11 cellular contexts compared by ENCODE assay signal in the genomic region with DNA sequence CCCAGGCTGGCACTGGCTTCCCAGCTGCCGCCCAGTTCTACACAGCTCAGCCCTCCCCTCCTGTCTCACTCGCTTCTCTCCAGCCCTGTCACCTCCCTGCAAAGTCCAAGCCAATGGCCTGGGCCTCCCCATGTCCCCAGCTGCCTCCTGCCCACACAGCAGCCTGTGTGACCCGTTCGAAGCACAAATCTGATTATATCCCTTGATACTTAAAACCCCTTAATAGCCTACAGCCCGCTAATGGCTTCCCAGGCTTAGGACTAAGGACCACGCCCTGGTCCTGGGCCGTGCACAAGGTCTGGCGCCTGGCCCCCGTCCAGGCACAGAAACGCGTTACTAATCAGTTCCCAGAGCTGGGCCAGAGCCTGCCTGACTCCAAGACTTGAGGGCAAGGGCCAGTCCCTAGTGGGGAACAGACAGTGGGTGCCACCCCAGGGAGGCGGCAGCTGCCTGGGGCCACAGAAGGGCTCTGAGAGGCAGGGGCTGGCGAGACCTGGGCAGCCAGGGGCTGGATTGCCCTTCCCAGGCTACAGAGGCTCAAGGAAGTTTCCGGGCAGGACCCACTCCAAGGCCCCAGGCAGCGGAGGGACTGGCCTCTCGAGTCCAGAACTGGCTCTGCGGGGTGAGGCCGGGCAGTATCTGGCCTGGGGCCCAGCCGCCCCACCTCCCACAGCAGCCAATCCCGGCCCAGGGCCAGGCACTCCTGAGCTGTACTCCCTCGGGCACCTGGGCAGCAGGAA. TPM values are rescaled to one million over a fixed set of nuclear protein-coding genes. Genes with fewer than 3 reads are reported as not detected.
DNase-seq lines count a peak whose midpoint lies in the region; ATAC-seq, FAIRE-seq and TF ChIP-seq lines count a peak whose summit lies in the region.
"Had no signal": no experiment of that assay in that cellular context is flagged by ENCODE, and none has a peak within 500 bp of the region (broad histone marks: within the 10 kb centered on the region; RNA-seq: fewer than 3 reads in every experiment).

No MANE protein-coding gene starts in this region.

- H3K4me1 ChIP-seq in right atrium auricular region (no peaks in the 10 kb centered on the region), H1 (replicated peaks in 1 of 4; ENCODE audit: control insufficient read depth in 3 of 4, insufficient read depth in 4 of 4, low read length in 3 of 4) (no peaks in the 10 kb centered on the region), mucosa of descending colon (ENCODE audit: low read depth) (peaks cover 26% of the 10 kb centered on the region), urinary bladder (ENCODE audit: insufficient read depth) (no peaks in the 10 kb centered on the region)
- no peaks in the 10 kb centered on the region for H3K4me1 ChIP-seq in effector memory CD4-positive, alpha-beta T cell (ENCODE audit: control insufficient read depth, insufficient read depth, low read length, poor library complexity, severe bottlenecking)

- no peak overlapping the region for H2BK12ac ChIP-seq in H1 (ENCODE audit: low read depth, low read length)

- H2BK20ac ChIP-seq in H1 (ENCODE audit: low read length): no peak overlapping the region

- H3K4ac ChIP-seq in H1 (replicated peaks; ENCODE audit: insufficient read length, low read depth, low read length): no peak overlapping the region

- H3K36me3 ChIP-seq in right atrium auricular region (peaks cover 50% of the 10 kb centered on the region), H1 (ENCODE audit: control insufficient read depth in 2 of 4, insufficient read depth in 4 of 4, low read length in 3 of 4) (peaks cover 8 to 54% (median 25%) of the 10 kb centered on the region in 4 experiments; a peak in 6 of 8 replicates), mucosa of descending colon (ENCODE audit: low read depth) (peaks cover 4% of the 10 kb centered on the region), urinary bladder (ENCODE audit: insufficient read depth) (peaks cover 4% of the 10 kb centered on the region)
- peaks cover 50% of the 10 kb centered on the region for H3K36me3 ChIP-seq in effector memory CD4-positive, alpha-beta T cell (ENCODE audit: control insufficient read depth, insufficient read depth, low read length)

- no peak overlapping the region for H2BK120ac ChIP-seq in H1 (replicated peaks; ENCODE audit: low read depth, low read length)

- H2AK5ac ChIP-seq in H1 (ENCODE audit: low read depth, low read length): no peak overlapping the region

- no peak overlapping the region for H3K4me2 ChIP-seq in H1 (ENCODE audit: insufficient read depth in 1 of 2, low read depth in 2 of 2, low read length in 2 of 2)

- peak; percentile 38 for ATAC-seq in Right ventricle myocardium superior (ENCODE audit: poor library complexity)
- peak; percentile 89 for ATAC-seq in mucosa of descending colon

- H4K8ac ChIP-seq in H1 (ENCODE audit: extremely low read depth, insufficient read depth, low read length): peak overlapping the region; percentile 68; the same call in 1 of the 2 replicates

- H3K9me3 ChIP-seq in right atrium auricular region: no peaks in the 10 kb centered on the region
- H3K9me3 ChIP-seq in H1 (ENCODE audit: insufficient read depth in 2 of 2, low read depth in 1 of 2, low read length in 1 of 2): no peaks in the 10 kb centered on the region
- no peaks in the 10 kb centered on the region for H3K9me3 ChIP-seq in mucosa of descending colon
- no peaks in the 10 kb centered on the region for H3K9me3 ChIP-seq in effector memory CD4-positive, alpha-beta T cell (ENCODE audit: control insufficient read depth, low read length)
- H3K9me3 ChIP-seq: neutrophil had no signal

- POLR2A ChIA-PET in H1 (lab: Charles Lee; ENCODE audit: partially characterized antibody): interaction anchor here (0.9 to 4.3 kb wide), 9 partner anchors 10 to 64 kb away, joined by 3 to 29 read pairs (median 5); a partner anchor contains a TSS

- H3K9ac ChIP-seq in H1 (replicated peaks in 1 of 4; ENCODE audit: extremely low read depth in 1 of 4, low read depth in 3 of 4, low read length in 3 of 4): no peak overlapping the region

- TF ChIP-seq POLR2A in H1 (IDR thresholded peaks at IDR 0.05; ENCODE audit: control extremely low read depth in 1 of 2, low read depth in 2 of 2, low read length in 2 of 2): no peak

- no peak overlapping the region for H3K23ac ChIP-seq in H1 (ENCODE audit: insufficient read length)

- no peaks in the 10 kb centered on the region; the same call in 1 of the 2 replicates for H3K79me1 ChIP-seq in H1 (ENCODE audit: low read depth, low read length)

- no peak overlapping the region for H2BK5ac ChIP-seq in H1 (ENCODE audit: low read depth, low read length)

- H4K5ac ChIP-seq in H1 (ENCODE audit: insufficient read length, low read depth, low read length): no peak overlapping the region

- H3K4me3 ChIP-seq in right atrium auricular region (no peak overlapping the region), H1 (ENCODE audit: extremely low read depth in 1 of 4, insufficient read depth in 2 of 4, low read depth in 3 of 4, low read length in 4 of 4) (no peak overlapping the region), mucosa of descending colon (no peak overlapping the region), urinary bladder (ENCODE audit: low read depth, low read length) (no peak overlapping the region)
- no peak overlapping the region for H3K4me3 ChIP-seq in effector memory CD4-positive, alpha-beta T cell (ENCODE audit: insufficient read depth, low read depth, low read length, poor library complexity, severe bottlenecking)

- CTCF ChIA-PET in H1 (lab: Charles Lee; ENCODE audit: partially characterized antibody): interaction anchor here (0.6 to 1.5 kb wide), 4 partner anchors 51 to 243 kb away, joined by 3 read pairs; no protein-coding TSS in a partner anchor

- no peaks in the 10 kb centered on the region for H3K23me2 ChIP-seq in H1 (ENCODE audit: low read depth, low read length)

- H2AFZ ChIP-seq in H1 (ENCODE audit: low read length): no peak overlapping the region

- TF ChIP-seq RAD21 in H1 (IDR thresholded peaks at IDR 0.05 in 1 of 2, conservative IDR thresholded peaks at IDR 0.05 in 1 of 2; ENCODE audit: low read depth in 2 of 2, low read length in 2 of 2): no peak

- H3K56ac ChIP-seq in H1 (replicated peaks; ENCODE audit: insufficient read length, low read depth, low read length): no peak overlapping the region

- 92% methylated on average over 21 of the region's 21 CpGs; no CpG with 5 or more reads in 1 of the 2 experiments for WGBS in H1 (ENCODE audit: extremely low coverage in 1 of 2, insufficient coverage in 1 of 2, insufficient read length in 1 of 2, insufficient replicate concordance in 2 of 2, low coverage in 1 of 2, low lambda C conversion rate in 2 of 2, missing lambda C conversion rate in 1 of 2), 2 experiments
- WGBS in urinary bladder: 64% methylated on average over 21 of the region's 21 CpGs

- DNase-seq in Right ventricle myocardium superior (no peak), right atrium auricular region (ENCODE audit: low spot score) (no peak), H1 (ENCODE audit: low read depth in 1 of 2, low spot score in 2 of 2) (no peak), mucosa of descending colon (peak; percentile 76 to 85 (median 82)), middle frontal gyrus (ENCODE audit: extremely low spot score, low spot score) (no peak), AG08396 (ENCODE audit: low spot score) (no peak)
- no peak for DNase-seq in effector memory CD4-positive, alpha-beta T cell
- DNase-seq: NCI-H2029 had no signal

- H3K14ac ChIP-seq in H1 (ENCODE audit: insufficient read length): no peak overlapping the region

- peaks cover 7 to 16% of the 10 kb centered on the region in 2 experiments for H4K20me1 ChIP-seq in H1 (replicated peaks in 1 of 2; ENCODE audit: control insufficient read depth in 1 of 2, insufficient read depth in 2 of 2, low read length in 2 of 2)

- H3K79me2 ChIP-seq in H1 (ENCODE audit: control insufficient read depth in 1 of 2, insufficient read depth in 2 of 2, low read length in 2 of 2): no peaks in the 10 kb centered on the region

- TF ChIP-seq CTCF in right atrium auricular region (IDR thresholded peaks at IDR 0.05) (no peak), H1 (IDR thresholded peaks at IDR 0.05; ENCODE audit: control extremely low read depth in 1 of 3, insufficient read depth in 1 of 3, low read depth in 1 of 3, low read length in 3 of 3) (no peak), mucosa of descending colon (IDR thresholded peaks at IDR 0.05) (no peak)

- TF ChIP-seq EP300 in H1 (IDR thresholded peaks at IDR 0.05; ENCODE audit: borderline replicate concordance in 1 of 2, low read depth in 2 of 2, low read length in 2 of 2): no peak

- FAIRE-seq in H1 (lab: Jason Lieb, UNC): no peak
- FAIRE-seq: RCC 7860 had no signal

- no peak overlapping the region for H3K18ac ChIP-seq in H1 (ENCODE audit: extremely low read depth, low read length)

- no peaks in the 10 kb centered on the region for H3K27me3 ChIP-seq in right atrium auricular region
- no peaks in the 10 kb centered on the region for H3K27me3 ChIP-seq in H1 (replicated peaks in 1 of 4; ENCODE audit: control insufficient read depth in 3 of 4, extremely low read depth in 1 of 4, insufficient read depth in 3 of 4, low read length in 3 of 4)
- no peaks in the 10 kb centered on the region for H3K27me3 ChIP-seq in effector memory CD4-positive, alpha-beta T cell (replicated peaks; ENCODE audit: control insufficient read depth, insufficient read depth, low read length, poor library complexity, severe bottlenecking)
- H3K27me3 ChIP-seq: neutrophil had no signal

- H3K27ac ChIP-seq in right atrium auricular region (no peak overlapping the region), H1 (ENCODE audit: low read depth, low read length) (no peak overlapping the region), urinary bladder (ENCODE audit: low read depth) (peak overlapping the region; percentile 87)
- H3K27ac ChIP-seq in effector memory CD4-positive, alpha-beta T cell (ENCODE audit: insufficient read depth, low read length, poor library complexity, severe bottlenecking): no peak overlapping the region

- intact Hi-C loops in Right ventricle myocardium superior (cut with DNase I) (no loop called here), mucosa of descending colon (cut with DNase I, micrococcal nuclease) (no loop called here)

- H2BK15ac ChIP-seq in H1 (ENCODE audit: low read length): no peak overlapping the region

- no peak overlapping the region for H4K91ac ChIP-seq in H1 (replicated peaks; ENCODE audit: insufficient read length, low read length)

RNA-seq across cellular contexts. Expression of a gene that starts 10.4 kb away (rescaled TPM):
- 23.5 TPM for total RNA-seq in Right ventricle myocardium superior
- total RNA-seq in right atrium auricular region: 10 to 100 TPM; 21.5 to 25.9 TPM
- 49.4 and 51.4 TPM in 2 replicates for total RNA-seq in H1 (2021; fragmentation: NEBNext Ultra II Directional; extraction: Animal tissue kit (Norgen Biotek cat#: 25700))
- 48.2 and 74.4 TPM in 2 replicates for polyA plus RNA-seq in H1 (2011; rRNA removed)
- 56.2 TPM for polyA plus RNA-seq in H1 (2011; cell fraction: cytosol; rRNA removed)
- polyA plus RNA-seq in H1 (2011; cell fraction: nucleus; rRNA removed): 166 TPM
- 39.3 to 55.5 TPM (median 54.8 TPM) in 4 replicates for polyA plus RNA-seq in H1 (2012, experiment 1 of 2)
- 49.8 TPM for polyA plus RNA-seq in H1 (2012, experiment 2 of 2)
- polyA plus RNA-seq in H1 (2013, experiment 1 of 2): 24.5 TPM
- polyA plus RNA-seq in H1 (2013, experiment 2 of 2): 21.8 TPM
- polyA minus RNA-seq in H1 (2011; rRNA and poly(A)+ RNA removed): 50.0 and 55.8 TPM in 2 replicates
- polyA minus RNA-seq in H1 (2011; cell fraction: cytosol; rRNA and poly(A)+ RNA removed): 50.0 TPM
- 40.0 TPM for polyA minus RNA-seq in H1 (2011; cell fraction: nucleus; rRNA and poly(A)+ RNA removed)
- total RNA-seq in mucosa of descending colon: 10 to 100 TPM; 28.7 to 39.2 (median 30.7) TPM
- total RNA-seq in urinary bladder: 18.1 TPM
- 47.7 TPM for polyA plus RNA-seq in urinary bladder

RNA-seq across cellular contexts. Expression of a gene that starts 10.7 kb away (rescaled TPM):
- total RNA-seq in Right ventricle myocardium superior: 208 TPM
- 10 to 100 TPM; 12.0 to 23.1 TPM for total RNA-seq in right atrium auricular region
- 105 and 127 TPM in 2 replicates for total RNA-seq in H1 (2021; fragmentation: NEBNext Ultra II Directional; extraction: Animal tissue kit (Norgen Biotek cat#: 25700))
- polyA plus RNA-seq in H1 (2011; rRNA removed): 36.1 and 80.8 TPM in 2 replicates
- 37.9 TPM for polyA plus RNA-seq in H1 (2011; cell fraction: cytosol; rRNA removed)
- polyA plus RNA-seq in H1 (2011; cell fraction: nucleus; rRNA removed): 9.1 TPM
- 53.2 to 137 TPM (median 92.4 TPM) in 4 replicates for polyA plus RNA-seq in H1 (2012, experiment 1 of 2)
- polyA plus RNA-seq in H1 (2012, experiment 2 of 2): 130 TPM
- polyA plus RNA-seq in H1 (2013, experiment 1 of 2): 453 TPM
- 571 TPM for polyA plus RNA-seq in H1 (2013, experiment 2 of 2)
- polyA minus RNA-seq in H1 (2011; rRNA and poly(A)+ RNA removed): 2.3 TPM in 2 replicates
- polyA minus RNA-seq in H1 (2011; cell fraction: cytosol; rRNA and poly(A)+ RNA removed): 20.3 TPM
- 9.6 TPM for polyA minus RNA-seq in H1 (2011; cell fraction: nucleus; rRNA and poly(A)+ RNA removed)
- 100 to 1,000 TPM in 2 of 3 donors, 10 to 100 TPM in 1; 91.1 to 153 (median 110) TPM for total RNA-seq in mucosa of descending colon
- 17.5 TPM for total RNA-seq in urinary bladder
- polyA plus RNA-seq in urinary bladder: 61.8 TPM

RNA-seq across cellular contexts. Expression of a gene that starts 14.6 kb away (rescaled TPM):
- total RNA-seq in Right ventricle myocardium superior (3.9 TPM), right atrium auricular region (not detected), mucosa of descending colon (1 to 10 TPM in 1 of 3 donors, not detected in 2; 1.1 TPM), urinary bladder (not detected)
- total RNA-seq in H1 (2021; fragmentation: NEBNext Ultra II Directional; extraction: Animal tissue kit (Norgen Biotek cat#: 25700)): not detected in 2 replicates
- polyA plus RNA-seq in H1 (2011; rRNA removed) (0.49 TPM in 1 of 2 replicates, not detected in the other), urinary bladder (0.19 TPM)
- polyA plus RNA-seq in H1 (2011; cell fraction: cytosol; rRNA removed): 0.19 TPM
- 0.66 TPM for polyA plus RNA-seq in H1 (2011; cell fraction: nucleus; rRNA removed)
- polyA plus RNA-seq in H1 (2012, experiment 1 of 2): 0.36 to 0.39 TPM in 2 of 4 replicates, not detected in the others
- not detected for polyA plus RNA-seq in H1 (2012, experiment 2 of 2)
- 0.67 TPM for polyA plus RNA-seq in H1 (2013, experiment 1 of 2)
- polyA plus RNA-seq in H1 (2013, experiment 2 of 2): 0.42 TPM
- polyA minus RNA-seq in H1 (2011; rRNA and poly(A)+ RNA removed): not detected in 2 replicates
- polyA minus RNA-seq in H1 (2011; cell fraction: cytosol; rRNA and poly(A)+ RNA removed): not detected
- not detected for polyA minus RNA-seq in H1 (2011; cell fraction: nucleus; rRNA and poly(A)+ RNA removed)

RNA-seq across cellular contexts. Expression of a gene that starts 18.0 kb away (rescaled TPM):
- 7.0 TPM for total RNA-seq in Right ventricle myocardium superior
- 10 to 100 TPM in 1 of 2 donors, 1 to 10 TPM in 1; 6.4 to 14.9 TPM for total RNA-seq in right atrium auricular region
- total RNA-seq in H1 (2021; fragmentation: NEBNext Ultra II Directional; extraction: Animal tissue kit (Norgen Biotek cat#: 25700)): 51.5 and 52.9 TPM in 2 replicates
- 53.8 and 82.7 TPM in 2 replicates for polyA plus RNA-seq in H1 (2011; rRNA removed)
- 74.0 TPM for polyA plus RNA-seq in H1 (2011; cell fraction: cytosol; rRNA removed)
- 172 TPM for polyA plus RNA-seq in H1 (2011; cell fraction: nucleus; rRNA removed)
- polyA plus RNA-seq in H1 (2012, experiment 1 of 2): 66.0 to 89.4 TPM (median 79.0 TPM) in 4 replicates
- 56.2 TPM for polyA plus RNA-seq in H1 (2012, experiment 2 of 2)
- 30.5 TPM for polyA plus RNA-seq in H1 (2013, experiment 1 of 2)
- polyA plus RNA-seq in H1 (2013, experiment 2 of 2): 28.4 TPM
- polyA minus RNA-seq in H1 (2011; rRNA and poly(A)+ RNA removed): 91.9 and 150 TPM in 2 replicates
- polyA minus RNA-seq in H1 (2011; cell fraction: cytosol; rRNA and poly(A)+ RNA removed): 61.6 TPM
- 100 TPM for polyA minus RNA-seq in H1 (2011; cell fraction: nucleus; rRNA and poly(A)+ RNA removed)
- total RNA-seq in mucosa of descending colon: 100 to 1,000 TPM; 114 to 209 (median 183) TPM
- total RNA-seq in urinary bladder: 9.9 TPM
- 25.3 TPM for polyA plus RNA-seq in urinary bladder

RNA-seq across cellular contexts. Expression of a gene that starts 23.3 kb away (rescaled TPM):
- total RNA-seq in Right ventricle myocardium superior (1.0 TPM), right atrium auricular region (under 1 TPM; 0.26 to 0.55 TPM), mucosa of descending colon (10 to 100 TPM; 25.3 to 60.5 (median 41.2) TPM), urinary bladder (0.90 TPM)
- total RNA-seq in H1 (2021; fragmentation: NEBNext Ultra II Directional; extraction: Animal tissue kit (Norgen Biotek cat#: 25700)): 30.4 and 32.5 TPM in 2 replicates
- polyA plus RNA-seq in H1 (2011; rRNA removed) (11.4 and 19.6 TPM in 2 replicates), urinary bladder (2.0 TPM)
- 12.9 TPM for polyA plus RNA-seq in H1 (2011; cell fraction: cytosol; rRNA removed)
- polyA plus RNA-seq in H1 (2011; cell fraction: nucleus; rRNA removed): 69.2 TPM
- polyA plus RNA-seq in H1 (2012, experiment 1 of 2): 18.4 to 30.0 TPM (median 24.6 TPM) in 4 replicates
- polyA plus RNA-seq in H1 (2012, experiment 2 of 2): 25.6 TPM
- 19.2 TPM for polyA plus RNA-seq in H1 (2013, experiment 1 of 2)
- 17.8 TPM for polyA plus RNA-seq in H1 (2013, experiment 2 of 2)
- 5.0 and 7.4 TPM in 2 replicates for polyA minus RNA-seq in H1 (2011; rRNA and poly(A)+ RNA removed)
- polyA minus RNA-seq in H1 (2011; cell fraction: cytosol; rRNA and poly(A)+ RNA removed): 10.3 TPM
- polyA minus RNA-seq in H1 (2011; cell fraction: nucleus; rRNA and poly(A)+ RNA removed): 13.5 TPM

Comparison
In these comparisons a context has a peak if more than half of its experiments do, and no peak if none do; other contexts are left out.
1. DNase-seq: peak in mucosa of descending colon (3 of 3); none in Right ventricle myocardium superior (single experiment), right atrium auricular region (single experiment), H1 (0 of 2), middle frontal gyrus (single experiment), effector memory CD4-positive, alpha-beta T cell (0 of 3) and AG08396 (single experiment).